Comparison of ENCODE assay signal across 22 cellular contexts in genomic region chr14:100644784-100645183, GRCh38. TPM values are rescaled to one million over a fixed set of nuclear protein-coding genes. Genes with fewer than 3 reads are reported as not detected.
DNase-seq lines count a peak whose midpoint lies in the region; ATAC-seq and TF ChIP-seq lines count a peak whose summit lies in the region.
"Had no signal": no experiment of that assay in that cellular context is flagged by ENCODE, and none has a peak within 500 bp of the region (broad histone marks: within the 10 kb centered on the region; RNA-seq: fewer than 3 reads in every experiment).

No MANE protein-coding gene starts in this region.

- H3K36me3 Mint-ChIP-seq in CD4-positive, alpha-beta T cell (ENCODE audit: low read depth): no peaks in the 10 kb centered on the region
- no peaks in the 10 kb centered on the region for H3K36me3 Mint-ChIP-seq in endothelial cell (ENCODE audit: low read depth, unreplicated experiment)
- H3K36me3 Mint-ChIP-seq: memory B cell, naive B cell had no signal

- H3K27ac ChIP-seq in BLaER1: no peak overlapping the region
- no peak overlapping the region for H3K27ac ChIP-seq in CD4-positive, alpha-beta T cell (ENCODE audit: low read depth, low read length)
- peak overlapping the region; percentile 71; the same call in 1 of the 2 replicates for H3K27ac ChIP-seq in Panc1 (ENCODE audit: low read length)
- no peak overlapping the region for H3K27ac ChIP-seq in MM.1S (ENCODE audit: low read length)
- H3K27ac ChIP-seq: transverse colon had no signal

- no peak for ATAC-seq in CD4-positive, alpha-beta T cell (ENCODE audit: poor library complexity)
- ATAC-seq in Panc1 (no peak), GM21723 (IDR thresholded peaks at IDR 0.05; ENCODE audit: unreplicated experiment) (no peak), GM21619 (IDR thresholded peaks at IDR 0.05; ENCODE audit: unreplicated experiment) (no peak)

- H4K20me1 ChIP-seq in BLaER1 (no peaks in the 10 kb centered on the region; the same call in 1 of the 2 replicates), MM.1S (ENCODE audit: insufficient read depth, low read length) (no peaks in the 10 kb centered on the region)

- H3K4me1 Mint-ChIP-seq in CD4-positive, alpha-beta T cell (ENCODE audit: low read depth): peaks cover 60% of the 10 kb centered on the region
- peaks cover 15% of the 10 kb centered on the region for H3K4me1 Mint-ChIP-seq in endothelial cell (ENCODE audit: unreplicated experiment)

- peak overlapping the region; percentile 78 for H3K4me2 ChIP-seq in BLaER1
- H3K4me2 ChIP-seq in MM.1S (ENCODE audit: low read depth, low read length): no peak overlapping the region
- H3K4me2 ChIP-seq: SK-N-SH had no signal

- POLR2A ChIA-PET in CD4-positive, alpha-beta T cell (lab: Charles Lee): interaction anchor here (1.5 to 2.2 kb wide), 3 partner anchors 97 to 260 kb away, joined by 8 to 10 read pairs (median 9); no protein-coding TSS in a partner anchor
- POLR2A ChIA-PET in Panc1 (lab: Charles Lee): no interaction called here

- H3K36me3 ChIP-seq in BLaER1: no peaks in the 10 kb centered on the region
- no peaks in the 10 kb centered on the region for H3K36me3 ChIP-seq in Panc1 (ENCODE audit: control insufficient read depth, insufficient read depth, low read length)
- no peaks in the 10 kb centered on the region for H3K36me3 ChIP-seq in MM.1S (replicated peaks; ENCODE audit: insufficient read depth, low read length)
- H3K36me3 ChIP-seq: transverse colon had no signal

- no peak overlapping the region for H2AFZ ChIP-seq in MM.1S (ENCODE audit: low read length)

- no peaks in the 10 kb centered on the region for H3K9me2 ChIP-seq in MM.1S (replicated peaks; ENCODE audit: insufficient read depth, low read length)
- H3K9me2 ChIP-seq: SK-N-SH had no signal

- CTCF ChIA-PET in CD4-positive, alpha-beta T cell (lab: Charles Lee): interaction anchor here (1.0 to 1.7 kb wide), 4 partner anchors 203 to 261 kb away, joined by 3 to 37 read pairs (median 8); no protein-coding TSS in a partner anchor
- CTCF ChIA-PET in Panc1 (lab: Charles Lee): interaction anchor here (0.5 to 2.1 kb wide), 4 partner anchors 120 to 255 kb away, joined by 4 to 6 read pairs (median 4); no protein-coding TSS in a partner anchor

- peak overlapping the region; percentile 14 for H3K27ac Mint-ChIP-seq in CD4-positive, alpha-beta T cell
- H3K27ac Mint-ChIP-seq in endothelial cell (ENCODE audit: unreplicated experiment): peak overlapping the region; percentile 33
- H3K27ac Mint-ChIP-seq: memory B cell had no signal

- in situ Hi-C loops in Panc1 (cut with HindIII; ENCODE audit: low pct_unique_long_range_greater_than_20kb, low sequenced_read_pairs): no loop called here

- H3K4me1 ChIP-seq in BLaER1: peaks cover 43% of the 10 kb centered on the region
- H3K4me1 ChIP-seq in Panc1 (ENCODE audit: control insufficient read depth, insufficient read depth, low read length): peaks cover 15% of the 10 kb centered on the region
- H3K4me1 ChIP-seq in MM.1S (ENCODE audit: low read length): 0 out of 2 replicates have a peak, but pooled peaks cover 8% of the 10 kb centered on the region

- no peak for TF ChIP-seq CTCF in CD4-positive, alpha-beta T cell (IDR thresholded peaks at IDR 0.05)
- TF ChIP-seq CTCF in Panc1 (IDR thresholded peaks at IDR 0.05): no peak
- TF ChIP-seq CTCF in endothelial cell (IDR thresholded peaks at IDR 0.05; ENCODE audit: unreplicated experiment): no peak
- TF ChIP-seq CTCF in MM.1S (IDR thresholded peaks at IDR 0.05; ENCODE audit: low read length): no peak

- no peaks in the 10 kb centered on the region for H3K79me2 ChIP-seq in MM.1S (ENCODE audit: low read length)

- H3K9me3 Mint-ChIP-seq in CD4-positive, alpha-beta T cell: no peaks in the 10 kb centered on the region
- H3K9me3 Mint-ChIP-seq in endothelial cell (ENCODE audit: unreplicated experiment): no peaks in the 10 kb centered on the region
- H3K9me3 Mint-ChIP-seq: activated T-cell treated with anti-CD3 and anti-CD28 coated beads, Interleukin-2, amount 50 U/mL, for 4 hours; dendritic cell treated with granulocyte-macrophage colony-stimulating factor and Interleukin-4, amounts not matched to agents 40 ng/mL and 50 ng/mL, for 4 days had no signal

- intact Hi-C loops in CD4-positive, alpha-beta T cell (cut with DNase I, micrococcal nuclease): loop anchor here (1.0 to 5.0 kb wide), 5 partner anchors 97 to 359 kb away; no protein-coding TSS in a partner anchor
- intact Hi-C loops in Panc1 (cut with micrococcal nuclease; ENCODE audit: unreplicated experiment): loop anchor here (5.0 kb wide), 1 partner anchor 202 kb away; no protein-coding TSS in a partner anchor

- no peak overlapping the region for H3K4me3 Mint-ChIP-seq in CD4-positive, alpha-beta T cell
- peak overlapping the region; percentile 18 for H3K4me3 Mint-ChIP-seq in endothelial cell (ENCODE audit: unreplicated experiment)
- H3K4me3 Mint-ChIP-seq: activated T-cell treated with anti-CD3 and anti-CD28 coated beads, Interleukin-2, amount 50 U/mL, for 4 hours; memory B cell; naive B cell had no signal

- H3K27me3 Mint-ChIP-seq in CD4-positive, alpha-beta T cell: no peaks in the 10 kb centered on the region
- H3K27me3 Mint-ChIP-seq in endothelial cell (ENCODE audit: unreplicated experiment): peaks cover 3% of the 10 kb centered on the region

- no peaks in the 10 kb centered on the region for H3F3A ChIP-seq in MM.1S (ENCODE audit: insufficient read depth, low read length)

- DNase-seq in CD4-positive, alpha-beta T cell: no peak
- DNase-seq in Panc1 (ENCODE audit: low read depth, low spot score) (no peak), endothelial cell (ENCODE audit: low spot score) (no peak), MM.1S (no peak)
- no peak for DNase-seq in stimulated activated CD4-positive, alpha-beta T cell treated with anti-CD3 and anti-CD28 coated beads, Interleukin-4, amount 100 ng/mL, for 24 hours
- DNase-seq: activated CD4-positive, alpha-beta T cell treated with anti-CD3 and anti-CD28 coated beads, Interleukin-2, amount 50 U/mL, for 4 hours; activated T-cell treated with anti-CD3 and anti-CD28 coated beads, Interleukin-2, amount 50 U/mL, for 4 hours; HCEC 1CT; kidney; naive B cell; NCI-H82; stimulated activated CD4-positive, alpha-beta T cell treated with anti-CD3 and anti-CD28 coated beads, Interleukin-1b, Interleukin-23, amount 100 ng/mL, for 48 hours; stimulated activated naive CD4-positive, alpha-beta T cell treated with Interleukin-2 at 50 U/mL for 16 hours; transverse colon had no signal

- H3K27me3 ChIP-seq in BLaER1: no peaks in the 10 kb centered on the region
- no peaks in the 10 kb centered on the region for H3K27me3 ChIP-seq in CD4-positive, alpha-beta T cell (ENCODE audit: control insufficient read depth, insufficient read depth, low read length)
- H3K27me3 ChIP-seq in Panc1 (ENCODE audit: control insufficient read depth, insufficient read depth, low read length): no peaks in the 10 kb centered on the region
- H3K27me3 ChIP-seq in MM.1S (replicated peaks; ENCODE audit: insufficient read depth, low read length): no peaks in the 10 kb centered on the region
- H3K27me3 ChIP-seq: transverse colon had no signal

- no peaks in the 10 kb centered on the region for H3K9me3 ChIP-seq in BLaER1
- no peaks in the 10 kb centered on the region for H3K9me3 ChIP-seq in CD4-positive, alpha-beta T cell (ENCODE audit: control insufficient read depth, low read length)
- H3K9me3 ChIP-seq in Panc1 (ENCODE audit: control insufficient read depth, insufficient read depth, low read depth, low read length): peaks cover 5% of the 10 kb centered on the region; the same call in 1 of the 2 replicates
- no peaks in the 10 kb centered on the region for H3K9me3 ChIP-seq in MM.1S (replicated peaks; ENCODE audit: insufficient read depth, low read length)
- H3K9me3 ChIP-seq: SK-N-SH, transverse colon had no signal

- H3K9ac ChIP-seq in BLaER1: no peak overlapping the region
- H3K9ac ChIP-seq in MM.1S (ENCODE audit: low read length): no peak overlapping the region
- H3K9ac ChIP-seq: SK-N-SH had no signal

- no TSS peak for BruUV-seq in Panc1 (replicated peaks; lab: Mats Ljungman, UMichigan)

- H3K4me3 ChIP-seq in BLaER1 (no peak overlapping the region), Panc1 (ENCODE audit: low read depth in 2 of 2, low read length in 2 of 2) (no peak overlapping the region), MM.1S (ENCODE audit: low read length) (no peak overlapping the region)
- H3K4me3 ChIP-seq: GM12878, transverse colon had no signal

RNA-seq across cellular contexts. Expression of gene BEGAIN, which starts 57.6 kb away (rescaled TPM):
- total RNA-seq in CD4-positive, alpha-beta T cell: 1 to 10 TPM; 1.5 to 2.0 TPM
- total RNA-seq in Panc1 (2021; ENCODE audit: unreplicated experiment) (26.5 TPM), endothelial cell (ENCODE audit: unreplicated experiment) (1.6 TPM)
- 37.2 TPM for polyA plus RNA-seq in Panc1 (2012; ENCODE audit: insufficient read length)
- total RNA-seq: fibroblast of villous mesenchyme had no signal
